Comparison of ENCODE assay signal across 1 cellular context in genomic region chr2:22929998-22930397, GRCh38.
TF ChIP-seq lines count a peak whose summit lies in the region.

No MANE protein-coding gene starts in this region.

TF ChIP-seq in liver, 16 proteins besides CTCF, POLR2A, EP300 and RAD21:
- peak; percentile 93 for TF ChIP-seq REST (IDR thresholded peaks at IDR 0.05)
- no peak for TF ChIP-seq FOXA1 (IDR thresholded peaks at IDR 0.05)
